Comparison of ENCODE assay signal across 11 cellular contexts in genomic region chr19:38737297-38737865, GRCh38. TPM values are rescaled to one million over a fixed set of nuclear protein-coding genes. Genes with fewer than 3 reads are reported as not detected.
DNase-seq lines count a peak whose midpoint lies in the region; ATAC-seq and TF ChIP-seq lines count a peak whose summit lies in the region.
"Had no signal": no experiment of that assay in that cellular context is flagged by ENCODE, and none has a peak within 500 bp of the region (broad histone marks: within the 10 kb centered on the region; RNA-seq: fewer than 3 reads in every experiment).

No MANE protein-coding gene starts in this region.

- H3K36me3 ChIP-seq in RWPE2 (ENCODE audit: low read depth) = peaks cover under 1% of the 10 kb centered on the region; the same call in 1 of the 2 replicates

- H3K9me3 Mint-ChIP-seq in activated naive CD4-positive, alpha-beta T cell treated with anti-CD3 and anti-CD28 coated beads, Interleukin-2, amount 10 ng/mL, durations not matched to agents 7 days and 5 days = no peaks in the 10 kb centered on the region
- H3K9me3 Mint-ChIP-seq in activated naive CD4-positive, alpha-beta T cell treated with anti-CD3 and anti-CD28 coated beads, Interleukin-2, amount 50 U/mL, for 72 hours = no peaks in the 10 kb centered on the region
- no peaks in the 10 kb centered on the region for H3K9me3 Mint-ChIP-seq in stimulated activated memory B cell treated with anti-CD40 and anti-IgM and Interleukin-4, amounts not matched to agents 10 μg/mL and 1 μg/mL and 100 μg/mL, for 72 hours

- ATAC-seq in activated naive CD4-positive, alpha-beta T cell treated with anti-CD3 and anti-CD28 coated beads, Interleukin-2, amount 50 U/mL, for 72 hours = no peak
- no peak for ATAC-seq in RWPE2 (ENCODE audit: low read depth)
- ATAC-seq in stimulated activated memory B cell treated with anti-CD40 and anti-IgM and Interleukin-4, amounts not matched to agents 10 μg/mL and 1 μg/mL and 100 μg/mL, for 72 hours = no peak

- H3K27ac Mint-ChIP-seq in activated naive CD4-positive, alpha-beta T cell treated with anti-CD3 and anti-CD28 coated beads, Interleukin-2, amount 10 ng/mL, durations not matched to agents 7 days and 5 days = no peak overlapping the region
- H3K27ac Mint-ChIP-seq in activated naive CD4-positive, alpha-beta T cell treated with anti-CD3 and anti-CD28 coated beads, Interleukin-2, amount 50 U/mL, for 72 hours = no peak overlapping the region
- peak overlapping the region; percentile 23 for H3K27ac Mint-ChIP-seq in stimulated activated memory B cell treated with anti-CD40 and anti-IgM and Interleukin-4, amounts not matched to agents 10 μg/mL and 1 μg/mL and 100 μg/mL, for 72 hours

- TF ChIP-seq CTCF in RWPE2 (IDR thresholded peaks at IDR 0.05; ENCODE audit: poor library complexity, severe bottlenecking) (no peak), epithelial cell of proximal tubule (conservative IDR thresholded peaks at IDR 0.05; ENCODE audit: low read depth, low read length) (no peak)

- no peak overlapping the region for H3K27ac ChIP-seq in RWPE2 (ENCODE audit: poor library complexity, severe bottlenecking)
- H3K27ac ChIP-seq: SJSA1 had no signal

- H3K4me3 ChIP-seq in RWPE2 (ENCODE audit: severe bottlenecking) (no peak overlapping the region), epithelial cell of proximal tubule (ENCODE audit: low read depth, low read length) (peak overlapping the region; percentile 23)
- H3K4me3 ChIP-seq: SJSA1 had no signal

- H3K4me3 Mint-ChIP-seq in activated naive CD4-positive, alpha-beta T cell treated with anti-CD3 and anti-CD28 coated beads, Interleukin-2, amount 10 ng/mL, durations not matched to agents 7 days and 5 days = peak overlapping the region; percentile 31
- peak overlapping the region; percentile 32 for H3K4me3 Mint-ChIP-seq in stimulated activated memory B cell treated with anti-CD40 and anti-IgM and Interleukin-4, amounts not matched to agents 10 μg/mL and 1 μg/mL and 100 μg/mL, for 72 hours

- no peaks in the 10 kb centered on the region for H3K9me3 ChIP-seq in RWPE2 (ENCODE audit: severe bottlenecking)
- H3K9me3 ChIP-seq: SJSA1 had no signal

- CTCF ChIA-PET in activated naive CD4-positive, alpha-beta T cell treated with anti-CD3 and anti-CD28 coated beads, Interleukin-2, amount 10 ng/mL, durations not matched to agents 7 days and 5 days (lab: Charles Lee) = no interaction called here

- peaks cover 58% of the 10 kb centered on the region for H3K27me3 Mint-ChIP-seq in activated naive CD4-positive, alpha-beta T cell treated with anti-CD3 and anti-CD28 coated beads, Interleukin-2, amount 10 ng/mL, durations not matched to agents 7 days and 5 days
- H3K27me3 Mint-ChIP-seq in stimulated activated memory B cell treated with anti-CD40 and anti-IgM and Interleukin-4, amounts not matched to agents 10 μg/mL and 1 μg/mL and 100 μg/mL, for 72 hours = no peaks in the 10 kb centered on the region

- peaks cover 9% of the 10 kb centered on the region for H3K4me1 ChIP-seq in RWPE2 (ENCODE audit: insufficient read depth, poor library complexity, severe bottlenecking)

- no peaks in the 10 kb centered on the region for H3K27me3 ChIP-seq in RWPE2 (ENCODE audit: insufficient read depth, poor library complexity, severe bottlenecking)
- H3K27me3 ChIP-seq: SJSA1 had no signal

- H3K36me3 Mint-ChIP-seq in activated naive CD4-positive, alpha-beta T cell treated with anti-CD3 and anti-CD28 coated beads, Interleukin-2, amount 10 ng/mL, durations not matched to agents 7 days and 5 days = peaks cover 6% of the 10 kb centered on the region
- no peaks in the 10 kb centered on the region for H3K36me3 Mint-ChIP-seq in activated naive CD4-positive, alpha-beta T cell treated with anti-CD3 and anti-CD28 coated beads, Interleukin-2, amount 50 U/mL, for 72 hours
- peaks cover 5% of the 10 kb centered on the region for H3K36me3 Mint-ChIP-seq in stimulated activated memory B cell treated with anti-CD40 and anti-IgM and Interleukin-4, amounts not matched to agents 10 μg/mL and 1 μg/mL and 100 μg/mL, for 72 hours

- peaks cover 61% of the 10 kb centered on the region for H3K4me1 Mint-ChIP-seq in activated naive CD4-positive, alpha-beta T cell treated with anti-CD3 and anti-CD28 coated beads, Interleukin-2, amount 10 ng/mL, durations not matched to agents 7 days and 5 days
- peaks cover 55% of the 10 kb centered on the region for H3K4me1 Mint-ChIP-seq in stimulated activated memory B cell treated with anti-CD40 and anti-IgM and Interleukin-4, amounts not matched to agents 10 μg/mL and 1 μg/mL and 100 μg/mL, for 72 hours

- no peak for DNase-seq in activated naive CD4-positive, alpha-beta T cell treated with anti-CD3 and anti-CD28 coated beads, Interleukin-2, amount 10 ng/mL, durations not matched to agents 7 days and 5 days
- DNase-seq in activated naive CD4-positive, alpha-beta T cell treated with anti-CD3 and anti-CD28 coated beads, Interleukin-2, amount 50 U/mL, for 72 hours (ENCODE audit: low spot score in 2 of 2) = no peak
- DNase-seq in RWPE2 (ENCODE audit: low spot score) = peak; percentile 58
- no peak for DNase-seq in epithelial cell of proximal tubule (ENCODE audit: low read depth)
- DNase-seq in COLO668 (lab: John Stamatoyannopoulos, UW; ENCODE audit: unreplicated experiment) = no peak
- DNase-seq in effector CD4-positive, alpha-beta T cell = no peak
- no peak for DNase-seq in cerebellar cortex (ENCODE audit: low spot score)

RNA-seq across cellular contexts. Expression of gene CAPN12, which starts 6.9 kb away (rescaled TPM):
- 1 to 10 TPM; 1.6 to 9.0 TPM for total RNA-seq in activated naive CD4-positive, alpha-beta T cell treated with anti-CD3 and anti-CD28 coated beads, Interleukin-2, amount 50 U/mL, for 72 hours
- 0.51 and 7.3 TPM in 2 replicates for total RNA-seq in epithelial cell of proximal tubule
- total RNA-seq: SJSA1 had no signal

RNA-seq across cellular contexts. Expression of gene LGALS7, which starts 35.9 kb away (rescaled TPM):
- total RNA-seq in activated naive CD4-positive, alpha-beta T cell treated with anti-CD3 and anti-CD28 coated beads, Interleukin-2, amount 50 U/mL, for 72 hours = not detected
- total RNA-seq in epithelial cell of proximal tubule = not detected in 2 replicates
- total RNA-seq: NCI-H460, SJSA1, subcutaneous adipose tissue had no signal

RNA-seq across cellular contexts. Expression of gene LGALS7B, which starts 51.6 kb away (rescaled TPM):
- not detected for total RNA-seq in activated naive CD4-positive, alpha-beta T cell treated with anti-CD3 and anti-CD28 coated beads, Interleukin-2, amount 50 U/mL, for 72 hours
- total RNA-seq in epithelial cell of proximal tubule = 4.4 TPM in 1 of 2 replicates, not detected in the other
- total RNA-seq: NCI-H460, SJSA1, subcutaneous adipose tissue had no signal
